In genomic region chr6:148761532-148761951, GRCh38 we compare ENCODE assay signal across 8 cellular contexts. TPM values are rescaled to one million over a fixed set of nuclear protein-coding genes. Genes with fewer than 3 reads are reported as not detected.
DNase-seq lines count a peak whose midpoint lies in the region; ATAC-seq and TF ChIP-seq lines count a peak whose summit lies in the region.

No MANE protein-coding gene starts in this region.

- peaks cover 42% of the 10 kb centered on the region for H3K4me1 Mint-ChIP-seq in activated CD4-positive, alpha-beta T cell treated with anti-CD3 and anti-CD28 coated beads, Interleukin-2, amount 10 ng/mL, durations not matched to agents 7 days and 5 days
- H3K4me1 Mint-ChIP-seq in stimulated activated naive B cell treated with anti-CD40 and anti-IgM and Interleukin-4, amounts not matched to agents 10 μg/mL and 1 μg/mL and 100 μg/mL, for 72 hours = peaks cover 59 to 98% of the 10 kb centered on the region in 2 donors

- H3K4me3 ChIP-seq in heart right ventricle = peak overlapping the region in 7 of 10 donors; percentile 13 to 40 (median 35)

- H3K27ac Mint-ChIP-seq in activated CD4-positive, alpha-beta T cell treated with anti-CD3 and anti-CD28 coated beads, Interleukin-2, amount 10 ng/mL, durations not matched to agents 7 days and 5 days = peak overlapping the region; percentile 87
- H3K27ac Mint-ChIP-seq in stimulated activated naive B cell treated with anti-CD40 and anti-IgM and Interleukin-4, amounts not matched to agents 10 μg/mL and 1 μg/mL and 100 μg/mL, for 72 hours = peak overlapping the region; percentile 98

- H3K36me3 ChIP-seq in heart right ventricle = no peaks in the 10 kb centered on the region

- 7 to 13% methylated on average over 7 of the region's 7 CpGs for WGBS in heart right ventricle, 2 donors

- POLR2A ChIA-PET in activated CD4-positive, alpha-beta T cell treated with anti-CD3 and anti-CD28 coated beads, Interleukin-2, amount 10 ng/mL, durations not matched to agents 7 days and 5 days (lab: Charles Lee) = no interaction called here

- peak in 7 of 8 donors; percentile 24 to 69 (median 46) for ATAC-seq in heart right ventricle
- ATAC-seq in stimulated activated naive B cell treated with anti-CD40 and anti-IgM and Interleukin-4, amounts not matched to agents 10 μg/mL and 1 μg/mL and 100 μg/mL, for 72 hours (replicated peaks) = peak; percentile 5
- ATAC-seq in HG02852 (IDR thresholded peaks at IDR 0.05; ENCODE audit: unreplicated experiment) = no peak
- ATAC-seq in HG02610 (IDR thresholded peaks at IDR 0.05; ENCODE audit: unreplicated experiment) = no peak

- no peaks in the 10 kb centered on the region for H3K9me3 Mint-ChIP-seq in activated CD4-positive, alpha-beta T cell treated with anti-CD3 and anti-CD28 coated beads, Interleukin-2, amount 10 ng/mL, durations not matched to agents 7 days and 5 days
- peaks cover 1 to 3% of the 10 kb centered on the region in 2 donors for H3K9me3 Mint-ChIP-seq in stimulated activated naive B cell treated with anti-CD40 and anti-IgM and Interleukin-4, amounts not matched to agents 10 μg/mL and 1 μg/mL and 100 μg/mL, for 72 hours

- CTCF ChIA-PET in activated CD4-positive, alpha-beta T cell treated with anti-CD3 and anti-CD28 coated beads, Interleukin-2, amount 10 ng/mL, durations not matched to agents 7 days and 5 days (lab: Charles Lee) = interaction anchor here (1.2 kb wide), 1 partner anchor 22 kb away, joined by 3 read pairs; no protein-coding TSS in a partner anchor

- no peak for TF ChIP-seq CTCF in heart right ventricle (IDR thresholded peaks at IDR 0.05)

- intact Hi-C loops in heart right ventricle (cut with DNase I) = no loop called here

- H3K27ac ChIP-seq in heart right ventricle = peak overlapping the region in 6 of 10 donors; percentile 24 to 82 (median 52)

- H3K36me3 Mint-ChIP-seq in activated CD4-positive, alpha-beta T cell treated with anti-CD3 and anti-CD28 coated beads, Interleukin-2, amount 10 ng/mL, durations not matched to agents 7 days and 5 days (ENCODE audit: low read depth) = no peaks in the 10 kb centered on the region
- H3K36me3 Mint-ChIP-seq in stimulated activated naive B cell treated with anti-CD40 and anti-IgM and Interleukin-4, amounts not matched to agents 10 μg/mL and 1 μg/mL and 100 μg/mL, for 72 hours = peaks cover 5 to 7% of the 10 kb centered on the region in 2 donors

- H3K4me1 ChIP-seq in heart right ventricle = peaks cover 0 to 45% (median 14%) of the 10 kb centered on the region in 9 donors

- peak overlapping the region; percentile 59 for H3K4me3 Mint-ChIP-seq in activated CD4-positive, alpha-beta T cell treated with anti-CD3 and anti-CD28 coated beads, Interleukin-2, amount 10 ng/mL, durations not matched to agents 7 days and 5 days
- H3K4me3 Mint-ChIP-seq in stimulated activated naive B cell treated with anti-CD40 and anti-IgM and Interleukin-4, amounts not matched to agents 10 μg/mL and 1 μg/mL and 100 μg/mL, for 72 hours = peak overlapping the region; percentile 80 to 91

- H3K9me3 ChIP-seq in heart right ventricle = peaks cover 0 to 7% (median 0%) of the 10 kb centered on the region in 11 donors

- H3K27me3 ChIP-seq in heart right ventricle = no peaks in the 10 kb centered on the region

- DNase-seq in activated CD4-positive, alpha-beta T cell treated with anti-CD3 and anti-CD28 coated beads, Interleukin-2, amount 10 ng/mL, durations not matched to agents 7 days and 5 days = peak; percentile 47
- no peak for DNase-seq in activated CD4-positive, alpha-beta T cell treated with anti-CD3 and anti-CD28 coated beads for 1 hour
- DNase-seq in activated T-cell treated with anti-CD3 and anti-CD28 coated beads, Interleukin-2, amount 50 U/mL, for 48 hours = peak; percentile 38 to 40
- DNase-seq in heart right ventricle (peak in 1 of 2 donors; percentile 5), NAMALWA (ENCODE audit: low spot score) (no peak)
- DNase-seq in stimulated activated naive B cell treated with anti-CD40 and anti-IgM and Interleukin-4, amounts not matched to agents 10 μg/mL and 1 μg/mL and 100 μg/mL, for 72 hours = peak; percentile 61

- H3K27me3 Mint-ChIP-seq in activated CD4-positive, alpha-beta T cell treated with anti-CD3 and anti-CD28 coated beads, Interleukin-2, amount 10 ng/mL, durations not matched to agents 7 days and 5 days = peaks cover 50% of the 10 kb centered on the region
- H3K27me3 Mint-ChIP-seq in stimulated activated naive B cell treated with anti-CD40 and anti-IgM and Interleukin-4, amounts not matched to agents 10 μg/mL and 1 μg/mL and 100 μg/mL, for 72 hours = no peaks in the 10 kb centered on the region

RNA-seq across cellular contexts. Expression of gene UST, which starts 14.7 kb away (rescaled TPM):
- under 1 TPM; 0.29 to 0.50 TPM for total RNA-seq in activated CD4-positive, alpha-beta T cell treated with anti-CD3 and anti-CD28 coated beads, Interleukin-2, amount 10 ng/mL, durations not matched to agents 7 days and 5 days
- total RNA-seq in heart right ventricle = 1 to 10 TPM; 1.6 to 4.1 (median 2.2) TPM
- 1 to 10 TPM; 2.6 to 3.3 TPM for polyA plus RNA-seq in heart right ventricle

Comparison
In these comparisons a context has a peak if more than half of its experiments do, and no peak if none do; other contexts are left out.
1. DNase-seq: peak in activated CD4-positive, alpha-beta T cell treated with anti-CD3 and anti-CD28 coated beads, Interleukin-2, amount 10 ng/mL, durations not matched to agents 7 days and 5 days (single experiment), activated T-cell treated with anti-CD3 and anti-CD28 coated beads, Interleukin-2, amount 50 U/mL, for 48 hours (2 of 2) and stimulated activated naive B cell treated with anti-CD40 and anti-IgM and Interleukin-4, amounts not matched to agents 10 μg/mL and 1 μg/mL and 100 μg/mL, for 72 hours (single experiment); none in activated CD4-positive, alpha-beta T cell treated with anti-CD3 and anti-CD28 coated beads for 1 hour (single experiment) and NAMALWA (single experiment).
2. ATAC-seq: peak in heart right ventricle (7 of 8) and stimulated activated naive B cell treated with anti-CD40 and anti-IgM and Interleukin-4, amounts not matched to agents 10 μg/mL and 1 μg/mL and 100 μg/mL, for 72 hours (2 of 2); none in HG02852 (single experiment) and HG02610 (single experiment).